Comparison of ENCODE assay signal across 1 cellular context in genomic region chr17:30104575-30105339, GRCh38.
TF ChIP-seq lines count a peak whose summit lies in the region.

No MANE protein-coding gene starts in this region.

TF ChIP-seq in HepG2, 621 proteins besides CTCF, POLR2A, EP300 and RAD21 (continued from another document and continues in another):
- TF ChIP-seq ZNF281 (CRISPR knock-in tag; IDR thresholded peaks at IDR 0.05; ENCODE audit: borderline replicate concordance), result peak; percentile 22; the same call in 1 of the 2 replicates
- TF ChIP-seq FLYWCH1 (CRISPR knock-in tag; IDR thresholded peaks at IDR 0.05), result no peak
- no peak for TF ChIP-seq MTA3 (CRISPR knock-in tag; IDR thresholded peaks at IDR 0.05)
- peak; percentile 59; the same call in 1 of the 2 replicates for TF ChIP-seq ZNF121 (CRISPR knock-in tag; IDR thresholded peaks at IDR 0.05)
- TF ChIP-seq ZNF597 (CRISPR knock-in tag; IDR thresholded peaks at IDR 0.05), result no peak
- TF ChIP-seq, protein P1, sequence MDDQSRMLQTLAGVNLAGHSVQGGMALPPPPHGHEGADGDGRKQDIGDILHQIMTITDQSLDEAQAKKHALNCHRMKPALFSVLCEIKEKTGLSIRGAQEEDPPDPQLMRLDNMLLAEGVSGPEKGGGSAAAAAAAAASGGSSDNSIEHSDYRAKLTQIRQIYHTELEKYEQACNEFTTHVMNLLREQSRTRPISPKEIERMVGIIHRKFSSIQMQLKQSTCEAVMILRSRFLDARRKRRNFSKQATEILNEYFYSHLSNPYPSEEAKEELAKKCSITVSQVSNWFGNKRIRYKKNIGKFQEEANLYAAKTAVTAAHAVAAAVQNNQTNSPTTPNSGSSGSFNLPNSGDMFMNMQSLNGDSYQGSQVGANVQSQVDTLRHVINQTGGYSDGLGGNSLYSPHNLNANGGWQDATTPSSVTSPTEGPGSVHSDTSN (CRISPR knock-in tag; IDR thresholded peaks at IDR 0.05; ENCODE audit: borderline replicate concordance), result no peak
- TF ChIP-seq, protein P2, sequence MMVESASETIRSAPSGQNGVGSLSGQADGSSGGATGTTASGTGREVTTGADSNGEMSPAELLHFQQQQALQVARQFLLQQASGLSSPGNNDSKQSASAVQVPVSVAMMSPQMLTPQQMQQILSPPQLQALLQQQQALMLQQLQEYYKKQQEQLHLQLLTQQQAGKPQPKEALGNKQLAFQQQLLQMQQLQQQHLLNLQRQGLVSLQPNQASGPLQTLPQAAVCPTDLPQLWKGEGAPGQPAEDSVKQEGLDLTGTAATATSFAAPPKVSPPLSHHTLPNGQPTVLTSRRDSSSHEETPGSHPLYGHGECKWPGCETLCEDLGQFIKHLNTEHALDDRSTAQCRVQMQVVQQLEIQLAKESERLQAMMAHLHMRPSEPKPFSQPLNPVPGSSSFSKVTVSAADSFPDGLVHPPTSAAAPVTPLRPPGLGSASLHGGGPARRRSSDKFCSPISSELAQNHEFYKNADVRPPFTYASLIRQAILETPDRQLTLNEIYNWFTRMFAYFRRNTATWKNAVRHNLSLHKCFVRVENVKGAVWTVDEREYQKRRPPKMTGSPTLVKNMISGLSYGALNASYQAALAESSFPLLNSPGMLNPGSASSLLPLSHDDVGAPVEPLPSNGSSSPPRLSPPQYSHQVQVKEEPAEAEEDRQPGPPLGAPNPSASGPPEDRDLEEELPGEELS (CRISPR knock-in tag; IDR thresholded peaks at IDR 0.05), result peak; percentile 78
- TF ChIP-seq PITX1 (CRISPR knock-in tag; IDR thresholded peaks at IDR 0.05), result peak; percentile 27; the same call in 1 of the 2 replicates
- TF ChIP-seq STAG1 (CRISPR knock-in tag; IDR thresholded peaks at IDR 0.05), result peak; percentile 93
- TF ChIP-seq SIX4 (CRISPR knock-in tag; IDR thresholded peaks at IDR 0.05), result no peak
- peak; percentile 57; the same call in 1 of the 2 replicates for TF ChIP-seq KDM2A (CRISPR knock-in tag; IDR thresholded peaks at IDR 0.05; ENCODE audit: borderline replicate concordance, low read depth)
- no peak for TF ChIP-seq ZNF841 (CRISPR knock-in tag; IDR thresholded peaks at IDR 0.05; ENCODE audit: borderline replicate concordance)
- no peak for TF ChIP-seq ZNF329 (CRISPR knock-in tag; IDR thresholded peaks at IDR 0.05; ENCODE audit: low read depth)
- TF ChIP-seq CCAR2 (optimal IDR thresholded peaks at IDR 0.05; ENCODE audit: low read depth, low read length), result peak; percentile 21
- no peak for TF ChIP-seq ZNF569 (CRISPR knock-in tag; IDR thresholded peaks at IDR 0.05; ENCODE audit: borderline replicate concordance)
- 0 out of 2 replicates have a peak, but pooled peaks have one; percentile 5 for TF ChIP-seq KAT2B (IDR thresholded peaks at IDR 0.05; ENCODE audit: borderline replicate concordance, low read depth, low read length)
- no peak for TF ChIP-seq DR1 (CRISPR knock-in tag; IDR thresholded peaks at IDR 0.05)
- peak; percentile 37; the same call in 1 of the 2 replicates for TF ChIP-seq ZFX (CRISPR knock-in tag; IDR thresholded peaks at IDR 0.05; ENCODE audit: low read depth)
- peak; percentile 64; the same call in 1 of the 2 replicates for TF ChIP-seq NAIF1 (CRISPR knock-in tag; IDR thresholded peaks at IDR 0.05; ENCODE audit: borderline replicate concordance)
- peak; percentile 73 for TF ChIP-seq ETV5 (CRISPR knock-in tag; IDR thresholded peaks at IDR 0.05; ENCODE audit: borderline replicate concordance)
- TF ChIP-seq IRF2 (CRISPR knock-in tag; IDR thresholded peaks at IDR 0.05), result peak; percentile 23; the same call in 1 of the 2 replicates
- 0 out of 2 replicates have a peak, but pooled peaks have one; percentile 36 for TF ChIP-seq KLF6 (CRISPR knock-in tag; IDR thresholded peaks at IDR 0.05)
- TF ChIP-seq POLR2AphosphoS5 (IDR thresholded peaks at IDR 0.05; ENCODE audit: low read depth, low read length), result no peak
- no peak for TF ChIP-seq PHF20 (CRISPR knock-in tag; IDR thresholded peaks at IDR 0.05)
- TF ChIP-seq CBX5 (CRISPR knock-in tag; IDR thresholded peaks at IDR 0.05; ENCODE audit: borderline replicate concordance), result no peak
- no peak for TF ChIP-seq ZNF143 (CRISPR knock-in tag; IDR thresholded peaks at IDR 0.05)
- peak; percentile 87 for TF ChIP-seq PPARG (CRISPR knock-in tag; conservative IDR thresholded peaks at IDR 0.05)
- no peak for TF ChIP-seq NCOA2 (CRISPR knock-in tag; IDR thresholded peaks at IDR 0.05)
- no peak for TF ChIP-seq RAD51 (IDR thresholded peaks at IDR 0.05; ENCODE audit: borderline replicate concordance)
- TF ChIP-seq ZNF10 (CRISPR knock-in tag; IDR thresholded peaks at IDR 0.05; ENCODE audit: borderline replicate concordance, low read depth), result no peak
- TF ChIP-seq MTF1 (CRISPR knock-in tag; IDR thresholded peaks at IDR 0.05), result no peak
- TF ChIP-seq HDAC1 (CRISPR knock-in tag; IDR thresholded peaks at IDR 0.05), result peak; percentile 70
- TF ChIP-seq, protein P3, sequence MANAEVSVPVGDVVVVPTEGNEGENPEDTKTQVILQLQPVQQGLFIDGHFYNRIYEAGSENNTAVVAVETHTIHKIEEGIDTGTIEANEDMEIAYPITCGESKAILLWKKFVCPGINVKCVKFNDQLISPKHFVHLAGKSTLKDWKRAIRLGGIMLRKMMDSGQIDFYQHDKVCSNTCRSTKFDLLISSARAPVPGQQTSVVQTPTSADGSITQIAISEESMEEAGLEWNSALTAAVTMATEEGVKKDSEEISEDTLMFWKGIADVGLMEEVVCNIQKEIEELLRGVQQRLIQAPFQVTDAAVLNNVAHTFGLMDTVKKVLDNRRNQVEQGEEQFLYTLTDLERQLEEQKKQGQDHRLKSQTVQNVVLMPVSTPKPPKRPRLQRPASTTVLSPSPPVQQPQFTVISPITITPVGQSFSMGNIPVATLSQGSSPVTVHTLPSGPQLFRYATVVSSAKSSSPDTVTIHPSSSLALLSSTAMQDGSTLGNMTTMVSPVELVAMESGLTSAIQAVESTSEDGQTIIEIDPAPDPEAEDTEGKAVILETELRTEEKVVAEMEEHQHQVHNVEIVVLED (CRISPR knock-in tag; IDR thresholded peaks at IDR 0.05; ENCODE audit: borderline replicate concordance), result no peak
- TF ChIP-seq ZBTB42 (CRISPR knock-in tag; IDR thresholded peaks at IDR 0.05), result no peak
- peak; percentile 43 for TF ChIP-seq THAP11 (CRISPR knock-in tag; IDR thresholded peaks at IDR 0.05)
- TF ChIP-seq ZKSCAN8 (CRISPR knock-in tag; IDR thresholded peaks at IDR 0.05; ENCODE audit: borderline replicate concordance), result no peak
- TF ChIP-seq ZNF431 (CRISPR knock-in tag; IDR thresholded peaks at IDR 0.05; ENCODE audit: borderline replicate concordance, low read depth), result no peak
- TF ChIP-seq ZUFSP (CRISPR knock-in tag; IDR thresholded peaks at IDR 0.05; ENCODE audit: borderline replicate concordance), result no peak
- TF ChIP-seq, protein P4, sequence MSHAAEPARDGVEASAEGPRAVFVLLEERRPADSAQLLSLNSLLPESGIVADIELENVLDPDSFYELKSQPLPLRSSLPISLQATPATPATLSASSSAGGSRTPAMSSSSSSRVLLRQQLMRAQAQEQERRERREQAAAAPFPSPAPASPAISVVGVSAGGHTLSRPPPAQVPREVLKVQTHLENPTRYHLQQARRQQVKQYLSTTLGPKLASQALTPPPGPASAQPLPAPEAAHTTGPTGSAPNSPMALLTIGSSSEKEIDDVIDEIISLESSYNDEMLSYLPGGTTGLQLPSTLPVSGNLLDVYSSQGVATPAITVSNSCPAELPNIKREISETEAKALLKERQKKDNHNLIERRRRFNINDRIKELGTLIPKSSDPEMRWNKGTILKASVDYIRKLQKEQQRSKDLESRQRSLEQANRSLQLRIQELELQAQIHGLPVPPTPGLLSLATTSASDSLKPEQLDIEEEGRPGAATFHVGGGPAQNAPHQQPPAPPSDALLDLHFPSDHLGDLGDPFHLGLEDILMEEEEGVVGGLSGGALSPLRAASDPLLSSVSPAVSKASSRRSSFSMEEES (CRISPR knock-in tag; IDR thresholded peaks at IDR 0.05), result 0 out of 2 replicates have a peak, but pooled peaks have one; percentile 14
- peak in 1 of 2 experiments; percentile 62; a peak in 2 of 4 replicates for TF ChIP-seq KLF16 (CRISPR knock-in tag; IDR thresholded peaks at IDR 0.05)
- TF ChIP-seq MYC (CRISPR knock-in tag; IDR thresholded peaks at IDR 0.05; ENCODE audit: borderline replicate concordance), result peak; percentile 54; the same call in 1 of the 2 replicates
- TF ChIP-seq, protein P5, sequence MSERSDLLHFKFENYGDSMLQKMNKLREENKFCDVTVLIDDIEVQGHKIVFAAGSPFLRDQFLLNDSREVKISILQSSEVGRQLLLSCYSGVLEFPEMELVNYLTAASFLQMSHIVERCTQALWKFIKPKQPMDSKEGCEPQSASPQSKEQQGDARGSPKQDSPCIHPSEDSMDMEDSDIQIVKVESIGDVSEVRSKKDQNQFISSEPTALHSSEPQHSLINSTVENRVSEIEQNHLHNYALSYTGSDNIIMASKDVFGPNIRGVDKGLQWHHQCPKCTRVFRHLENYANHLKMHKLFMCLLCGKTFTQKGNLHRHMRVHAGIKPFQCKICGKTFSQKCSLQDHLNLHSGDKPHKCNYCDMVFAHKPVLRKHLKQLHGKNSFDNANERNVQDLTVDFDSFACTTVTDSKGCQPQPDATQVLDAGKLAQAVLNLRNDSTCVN (CRISPR knock-in tag; IDR thresholded peaks at IDR 0.05; ENCODE audit: borderline replicate concordance), result peak; percentile 60; the same call in 1 of the 2 replicates
- no peak for TF ChIP-seq ATF1 (CRISPR knock-in tag; IDR thresholded peaks at IDR 0.05)
- TF ChIP-seq, protein P6, sequence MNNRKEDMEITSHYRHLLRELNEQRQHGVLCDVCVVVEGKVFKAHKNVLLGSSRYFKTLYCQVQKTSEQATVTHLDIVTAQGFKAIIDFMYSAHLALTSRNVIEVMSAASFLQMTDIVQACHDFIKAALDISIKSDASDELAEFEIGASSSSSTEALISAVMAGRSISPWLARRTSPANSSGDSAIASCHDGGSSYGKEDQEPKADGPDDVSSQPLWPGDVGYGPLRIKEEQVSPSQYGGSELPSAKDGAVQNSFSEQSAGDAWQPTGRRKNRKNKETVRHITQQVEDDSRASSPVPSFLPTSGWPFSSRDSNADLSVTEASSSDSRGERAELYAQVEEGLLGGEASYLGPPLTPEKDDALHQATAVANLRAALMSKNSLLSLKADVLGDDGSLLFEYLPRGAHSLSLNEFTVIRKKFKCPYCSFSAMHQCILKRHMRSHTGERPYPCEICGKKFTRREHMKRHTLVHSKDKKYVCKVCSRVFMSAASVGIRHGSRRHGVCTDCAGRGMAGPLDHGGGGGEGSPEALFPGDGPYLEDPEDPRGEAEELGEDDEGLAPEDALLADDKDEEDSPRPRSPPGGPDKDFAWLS (CRISPR knock-in tag; IDR thresholded peaks at IDR 0.05; ENCODE audit: borderline replicate concordance), result no peak
- TF ChIP-seq FOXK2 (IDR thresholded peaks at IDR 0.05), result peak; percentile 74
- no peak for TF ChIP-seq ZBTB1 (CRISPR knock-in tag; IDR thresholded peaks at IDR 0.05; ENCODE audit: borderline replicate concordance)
- peak; percentile 32; the same call in 1 of the 2 replicates for TF ChIP-seq TARDBP (CRISPR knock-in tag; IDR thresholded peaks at IDR 0.05)
- TF ChIP-seq, protein P7, sequence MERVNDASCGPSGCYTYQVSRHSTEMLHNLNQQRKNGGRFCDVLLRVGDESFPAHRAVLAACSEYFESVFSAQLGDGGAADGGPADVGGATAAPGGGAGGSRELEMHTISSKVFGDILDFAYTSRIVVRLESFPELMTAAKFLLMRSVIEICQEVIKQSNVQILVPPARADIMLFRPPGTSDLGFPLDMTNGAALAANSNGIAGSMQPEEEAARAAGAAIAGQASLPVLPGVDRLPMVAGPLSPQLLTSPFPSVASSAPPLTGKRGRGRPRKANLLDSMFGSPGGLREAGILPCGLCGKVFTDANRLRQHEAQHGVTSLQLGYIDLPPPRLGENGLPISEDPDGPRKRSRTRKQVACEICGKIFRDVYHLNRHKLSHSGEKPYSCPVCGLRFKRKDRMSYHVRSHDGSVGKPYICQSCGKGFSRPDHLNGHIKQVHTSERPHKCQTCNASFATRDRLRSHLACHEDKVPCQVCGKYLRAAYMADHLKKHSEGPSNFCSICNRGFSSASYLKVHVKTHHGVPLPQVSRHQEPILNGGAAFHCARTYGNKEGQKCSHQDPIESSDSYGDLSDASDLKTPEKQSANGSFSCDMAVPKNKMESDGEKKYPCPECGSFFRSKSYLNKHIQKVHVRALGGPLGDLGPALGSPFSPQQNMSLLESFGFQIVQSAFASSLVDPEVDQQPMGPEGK (CRISPR knock-in tag; IDR thresholded peaks at IDR 0.05), result no peak
- TF ChIP-seq CENPT (CRISPR knock-in tag; IDR thresholded peaks at IDR 0.05; ENCODE audit: low read depth), result no peak
